9 cellular contexts compared by ENCODE assay signal in genomic region chr1:59506952-59507351, GRCh38.
A peak's percentile ranks its signal among the peaks of the same experiment; 100 is the strongest.
DNase-seq lines count a peak whose midpoint lies in the region; ATAC-seq and TF ChIP-seq lines count a peak whose summit lies in the region.
"Had no signal": no experiment of that assay in that cellular context is flagged by ENCODE, and none has a peak within 500 bp of the region (broad histone marks: within the 10 kb centered on the region; RNA-seq: fewer than 3 reads in every experiment).

No MANE protein-coding gene starts in this region.

- no peaks in the 10 kb centered on the region for H3K9me3 ChIP-seq in spleen

- peak overlapping the region in 6 of 8 donors; percentile 6 to 82 (median 66) for H3K27ac ChIP-seq in spleen

- no peak overlapping the region for H3K27ac Mint-ChIP-seq in central memory CD8-positive, alpha-beta T cell (ENCODE audit: low read depth)
- H3K27ac Mint-ChIP-seq: stimulated activated naive CD8-positive, alpha-beta T cell treated with anti-CD3 and anti-CD28 coated beads, Interleukin-15, Interleukin-2, amounts not matched to agents 100 ng/mL and 50 ng/mL, for 24 hours had no signal

- no peaks in the 10 kb centered on the region for H3K36me3 Mint-ChIP-seq in central memory CD8-positive, alpha-beta T cell (ENCODE audit: insufficient read depth)

- peak; percentile 88 for ATAC-seq in HG03439 (IDR thresholded peaks at IDR 0.05; ENCODE audit: unreplicated experiment)
- ATAC-seq in central memory CD8-positive, alpha-beta T cell (replicated peaks; ENCODE audit: extremely low read depth, poor library complexity, severe bottlenecking) = peak; percentile 19

- H3K4me3 Mint-ChIP-seq in central memory CD8-positive, alpha-beta T cell = no peak overlapping the region
- H3K4me3 Mint-ChIP-seq: stimulated activated naive CD8-positive, alpha-beta T cell treated with anti-CD3 and anti-CD28 coated beads, Interleukin-15, Interleukin-2, amounts not matched to agents 100 ng/mL and 50 ng/mL, for 24 hours had no signal

- no peaks in the 10 kb centered on the region for H3K36me3 ChIP-seq in spleen

- no peaks in the 10 kb centered on the region for H3K27me3 Mint-ChIP-seq in central memory CD8-positive, alpha-beta T cell
- H3K27me3 Mint-ChIP-seq: stimulated activated naive CD8-positive, alpha-beta T cell treated with anti-CD3 and anti-CD28 coated beads, Interleukin-15, Interleukin-2, amounts not matched to agents 100 ng/mL and 50 ng/mL, for 24 hours had no signal

- H3K9me3 Mint-ChIP-seq in central memory CD8-positive, alpha-beta T cell = no peaks in the 10 kb centered on the region
- H3K9me3 Mint-ChIP-seq: stimulated activated naive CD8-positive, alpha-beta T cell treated with anti-CD3 and anti-CD28 coated beads, Interleukin-15, Interleukin-2, amounts not matched to agents 100 ng/mL and 50 ng/mL, for 24 hours had no signal

- WGBS in spleen, 5 donors = 29 to 50% (median 44%) methylated on average over 3 of the region's 3 CpGs

- no peaks in the 10 kb centered on the region for H3K4me1 Mint-ChIP-seq in central memory CD8-positive, alpha-beta T cell

- no peak overlapping the region for H3K4me3 ChIP-seq in spleen

- peaks cover 0 to 19% (median 2%) of the 10 kb centered on the region in 6 donors for H3K4me1 ChIP-seq in spleen

- TF ChIP-seq POLR2A in spleen (IDR thresholded peaks at IDR 0.05) (no peak), erythroblast (IDR thresholded peaks at IDR 0.05; ENCODE audit: low read length) (no peak)

- H3K27me3 ChIP-seq in spleen (replicated peaks in 1 of 7) = no peaks in the 10 kb centered on the region

- TF ChIP-seq CTCF in spleen (IDR thresholded peaks at IDR 0.05 in 8 of 11, conservative IDR thresholded peaks at IDR 0.05 in 3 of 11) = peak in 1 of 11 experiments; percentile 7

- intact Hi-C loops in spleen (cut with DNase I; ENCODE audit: low total_unique reads) = no loop called here

- DNase-seq in NCI-H82 (lab: John Stamatoyannopoulos, UW) = peak; percentile 55
- DNase-seq in NCI-H82 treated with DMSO at 0.1 percent for 48 hours (lab: John Stamatoyannopoulos, UW; ENCODE audit: unreplicated experiment) = no peak
- DNase-seq in central memory CD8-positive, alpha-beta T cell (ENCODE audit: low spot score in 2 of 2) = no peak
- DNase-seq in spleen = no peak
- DNase-seq in amygdala (lab: John Stamatoyannopoulos, UW) = no peak
- no peak for DNase-seq in erythroblast (lab: John Stamatoyannopoulos, UW)
- DNase-seq in NCI-H1417 treated with DMSO at 0.1 percent for 48 hours (lab: John Stamatoyannopoulos, UW) = no peak
